ENCODE assay signal across 8 cellular contexts in genomic region chr1:227947425-227947677, GRCh38. TPM values are rescaled to one million over a fixed set of nuclear protein-coding genes. Genes with fewer than 3 reads are reported as not detected.
DNase-seq lines count a peak whose midpoint lies in the region; ATAC-seq and TF ChIP-seq lines count a peak whose summit lies in the region.

No MANE protein-coding gene starts in this region.

- DNase-seq in AG04449 (ENCODE audit: low read depth, low spot score) (no peak), chondrocyte (ENCODE audit: low spot score) (peak; percentile 67), amniotic stem cell (lab: John Stamatoyannopoulos, UW) (no peak), NCI-H524 treated with DMSO at 0.1 percent for 48 hours (lab: John Stamatoyannopoulos, UW) (no peak)

- H3K27ac Mint-ChIP-seq in chondrocyte (ENCODE audit: unreplicated experiment) = peak overlapping the region; percentile 63

- peaks cover 24% of the 10 kb centered on the region for H3K4me1 Mint-ChIP-seq in chondrocyte (ENCODE audit: low read depth)

- CTCF ChIA-PET in AG04449 (lab: Yijun Ruan, JAX) = interaction anchor here (0.9 to 5.3 kb wide), 8 partner anchors 11 to 217 kb away, joined by 3 to 121 read pairs (median 4); partner anchors contain the start of gene JMJD4

- H3K9me3 ChIP-seq in HUES6 (ENCODE audit: control insufficient read depth, insufficient read depth, low read depth, low read length) (no peaks in the 10 kb centered on the region), mucosa of rectum (ENCODE audit: control insufficient read depth in 2 of 2, low read length in 2 of 2) (no peaks in the 10 kb centered on the region)

- H3K27me3 Mint-ChIP-seq in chondrocyte (ENCODE audit: low read depth) = no peaks in the 10 kb centered on the region

- ATAC-seq in HG03442 (IDR thresholded peaks at IDR 0.05; ENCODE audit: unreplicated experiment) = no peak
- ATAC-seq in GM19328 (IDR thresholded peaks at IDR 0.05; ENCODE audit: unreplicated experiment) = no peak

- TF ChIP-seq CTCF in AG04449 (IDR thresholded peaks at IDR 0.05; ENCODE audit: insufficient read depth, low read length, missing control alignments) (no peak), chondrocyte (IDR thresholded peaks at IDR 0.05) (no peak)

- H3K36me3 ChIP-seq in HUES6 (ENCODE audit: control insufficient read depth, insufficient read depth, low read length) (no peaks in the 10 kb centered on the region), mucosa of rectum (ENCODE audit: control insufficient read depth in 2 of 2, insufficient read depth in 2 of 2, low read length in 2 of 2) (no peaks in the 10 kb centered on the region)

- peak overlapping the region; percentile 79 for H3K4me3 Mint-ChIP-seq in chondrocyte (ENCODE audit: unreplicated experiment)

- peak overlapping the region; percentile 79 for H3K9ac ChIP-seq in HUES6 (ENCODE audit: low read length)
- peak overlapping the region; percentile 41 to 55 for H3K9ac ChIP-seq in mucosa of rectum (ENCODE audit: low read depth in 1 of 2, low read length in 2 of 2)

- H3K27me3 ChIP-seq in HUES6 (ENCODE audit: control insufficient read depth, insufficient read depth, low read length) (peaks cover 25% of the 10 kb centered on the region), mucosa of rectum (ENCODE audit: control insufficient read depth in 2 of 2, insufficient read depth in 2 of 2, low read length in 2 of 2) (peaks cover 9% of the 10 kb centered on the region in 2 donors)

- H3K27ac ChIP-seq in HUES6 (ENCODE audit: low read depth, low read length) (no peak overlapping the region), mucosa of rectum (ENCODE audit: low read depth in 2 of 2, low read length in 2 of 2) (peak overlapping the region; percentile 68 to 79)

- H3K36me3 Mint-ChIP-seq in chondrocyte (ENCODE audit: low read depth) = no peaks in the 10 kb centered on the region

- H3K4me3 ChIP-seq in AG04449 (ENCODE audit: low read depth, low read length) = peak overlapping the region; percentile 60
- H3K4me3 ChIP-seq in HUES6 (ENCODE audit: low read depth, low read length) = peak overlapping the region; percentile 76
- peak overlapping the region; percentile 58 to 62 for H3K4me3 ChIP-seq in mucosa of rectum (ENCODE audit: low read length in 2 of 2)

- no peaks in the 10 kb centered on the region for H3K9me3 Mint-ChIP-seq in chondrocyte (ENCODE audit: low read depth)

- POLR2A ChIA-PET in AG04449 (lab: Yijun Ruan, JAX) = interaction anchor here (1.1 to 3.5 kb wide), 2 partner anchors 154 to 218 kb away, joined by 4 to 12 read pairs; no protein-coding TSS in a partner anchor

- H3K4me1 ChIP-seq in HUES6 (ENCODE audit: control insufficient read depth, insufficient read depth, low read length) (peaks cover 30% of the 10 kb centered on the region), mucosa of rectum (ENCODE audit: control insufficient read depth in 2 of 2, insufficient read depth in 2 of 2, low read length in 2 of 2) (peaks cover 17 to 27% of the 10 kb centered on the region in 2 donors)

RNA-seq across cellular contexts. Expression of gene WNT9A, which starts 0.4 kb away (rescaled TPM):
- total RNA-seq in chondrocyte = 2.5 to 4.2 TPM (median 2.7 TPM) in 3 replicates

RNA-seq across cellular contexts. Expression of gene WNT3A, which starts 59.4 kb away (rescaled TPM):
- not detected in 3 replicates for total RNA-seq in chondrocyte
